Comparison of ENCODE assay signal across 24 cellular contexts in genomic region chr6:106757722-106758467, GRCh38.
DNase-seq lines count a peak whose midpoint lies in the region; ATAC-seq and TF ChIP-seq lines count a peak whose summit lies in the region.
"Had no signal": no experiment of that assay in that cellular context is flagged by ENCODE, and none has a peak within 500 bp of the region (broad histone marks: within the 10 kb centered on the region; RNA-seq: fewer than 3 reads in every experiment).

No MANE protein-coding gene starts in this region.

- intact Hi-C loops in body of pancreas (cut with DNase I): no loop called here
- intact Hi-C loops in stomach (cut with DNase I; ENCODE audit: low total_unique reads): no loop called here

- CTCF ChIA-PET in activated CD4-positive, alpha-beta T cell treated with anti-CD3 and anti-CD28 coated beads, Interleukin-2, amount 10 ng/mL, durations not matched to agents 7 days and 5 days (lab: Charles Lee): no interaction called here

- POLR2A ChIA-PET in activated CD4-positive, alpha-beta T cell treated with anti-CD3 and anti-CD28 coated beads, Interleukin-2, amount 10 ng/mL, durations not matched to agents 7 days and 5 days (lab: Charles Lee): no interaction called here

- 63 to 67% methylated on average over 16 of the region's 16 CpGs for WGBS in body of pancreas, 2 donors
- WGBS in stomach, 5 donors: 76 to 82% (median 80%) methylated on average over 16 of the region's 16 CpGs

- H3K9me3 ChIP-seq in body of pancreas (no peaks in the 10 kb centered on the region), stomach (peaks cover 0 to 4% (median 0%) of the 10 kb centered on the region in 4 donors)
- H3K9me3 ChIP-seq: Caco-2, mucosa of descending colon had no signal

- no peaks in the 10 kb centered on the region for H3K36me3 Mint-ChIP-seq in activated CD4-positive, alpha-beta T cell treated with anti-CD3 and anti-CD28 coated beads, Interleukin-2, amount 10 ng/mL, durations not matched to agents 7 days and 5 days (ENCODE audit: low read depth)
- H3K36me3 Mint-ChIP-seq: activated naive CD4-positive, alpha-beta T cell treated with anti-CD3 and anti-CD28 coated beads, Interleukin-2, amount 10 ng/mL, durations not matched to agents 7 days and 5 days; natural killer cell treated with Interleukin-12 subunit alpha and Interleukin-12 subunit beta and Interleukin-15 and Interleukin-18, amount 100 ng/mL, for 72 hours had no signal

- TF ChIP-seq CTCF in body of pancreas (IDR thresholded peaks at IDR 0.05) (no peak), stomach (IDR thresholded peaks at IDR 0.05) (no peak)

- H3K27ac Mint-ChIP-seq in activated CD4-positive, alpha-beta T cell treated with anti-CD3 and anti-CD28 coated beads, Interleukin-2, amount 10 ng/mL, durations not matched to agents 7 days and 5 days: no peak overlapping the region
- H3K27ac Mint-ChIP-seq: activated naive CD4-positive, alpha-beta T cell treated with anti-CD3 and anti-CD28 coated beads, Interleukin-2, amount 10 ng/mL, durations not matched to agents 7 days and 5 days; natural killer cell treated with Interleukin-12 subunit alpha and Interleukin-12 subunit beta and Interleukin-15 and Interleukin-18, amount 100 ng/mL, for 72 hours; stimulated activated naive CD8-positive, alpha-beta T cell treated with anti-CD3 and anti-CD28 coated beads, Interleukin-15, Interleukin-2, amounts not matched to agents 100 ng/mL and 50 ng/mL, for 24 hours had no signal

- H3K4me1 Mint-ChIP-seq in activated CD4-positive, alpha-beta T cell treated with anti-CD3 and anti-CD28 coated beads, Interleukin-2, amount 10 ng/mL, durations not matched to agents 7 days and 5 days: no peaks in the 10 kb centered on the region
- H3K4me1 Mint-ChIP-seq: activated naive CD4-positive, alpha-beta T cell treated with anti-CD3 and anti-CD28 coated beads, Interleukin-2, amount 10 ng/mL, durations not matched to agents 7 days and 5 days had no signal

- no peak for TF ChIP-seq EP300 in stomach (IDR thresholded peaks at IDR 0.05)

- no peak overlapping the region for H3K4me3 Mint-ChIP-seq in activated CD4-positive, alpha-beta T cell treated with anti-CD3 and anti-CD28 coated beads, Interleukin-2, amount 10 ng/mL, durations not matched to agents 7 days and 5 days
- H3K4me3 Mint-ChIP-seq: activated naive CD4-positive, alpha-beta T cell treated with anti-CD3 and anti-CD28 coated beads, Interleukin-2, amount 10 ng/mL, durations not matched to agents 7 days and 5 days; natural killer cell treated with Interleukin-12 subunit alpha and Interleukin-12 subunit beta and Interleukin-15 and Interleukin-18, amount 100 ng/mL, for 72 hours; stimulated activated naive CD8-positive, alpha-beta T cell treated with anti-CD3 and anti-CD28 coated beads, Interleukin-15, Interleukin-2, amounts not matched to agents 100 ng/mL and 50 ng/mL, for 24 hours had no signal

- H3K36me3 ChIP-seq in body of pancreas (replicated peaks in 1 of 2; ENCODE audit: insufficient read depth in 1 of 2, low read depth in 2 of 2): no peaks in the 10 kb centered on the region
- H3K36me3 ChIP-seq in stomach: no peaks in the 10 kb centered on the region
- H3K36me3 ChIP-seq: BLaER1 treated with 17β-estradiol and CSF1 and Interleukin-3, amounts not matched to agents 10 nM and 100 nM; brain microvascular endothelial cell; tibial artery had no signal

- TF ChIP-seq POLR2A in body of pancreas (IDR thresholded peaks at IDR 0.05) (no peak), stomach (IDR thresholded peaks at IDR 0.05) (no peak)

- H3K27ac ChIP-seq in body of pancreas (peak overlapping the region; percentile 45 to 80 (median 65)), stomach (peak overlapping the region; percentile 6 to 80 (median 47))
- H3K27ac ChIP-seq: BLaER1 treated with 17β-estradiol and CSF1 and Interleukin-3, amounts not matched to agents 10 nM and 100 nM; brain microvascular endothelial cell; tibial artery had no signal

- no peaks in the 10 kb centered on the region for H3K27me3 ChIP-seq in body of pancreas
- no peaks in the 10 kb centered on the region for H3K27me3 ChIP-seq in stomach
- H3K27me3 ChIP-seq: BLaER1 treated with 17β-estradiol and CSF1 and Interleukin-3, amounts not matched to agents 10 nM and 100 nM; brain microvascular endothelial cell; tibial artery had no signal

- H3K27me3 Mint-ChIP-seq in activated CD4-positive, alpha-beta T cell treated with anti-CD3 and anti-CD28 coated beads, Interleukin-2, amount 10 ng/mL, durations not matched to agents 7 days and 5 days: peaks cover 2% of the 10 kb centered on the region
- H3K27me3 Mint-ChIP-seq: activated naive CD4-positive, alpha-beta T cell treated with anti-CD3 and anti-CD28 coated beads, Interleukin-2, amount 10 ng/mL, durations not matched to agents 7 days and 5 days; stimulated activated naive CD8-positive, alpha-beta T cell treated with anti-CD3 and anti-CD28 coated beads, Interleukin-15, Interleukin-2, amounts not matched to agents 100 ng/mL and 50 ng/mL, for 24 hours had no signal

- H3K4me3 ChIP-seq in body of pancreas: no peak overlapping the region
- no peak overlapping the region for H3K4me3 ChIP-seq in stomach
- H3K4me3 ChIP-seq: BLaER1 treated with 17β-estradiol and CSF1 and Interleukin-3, amounts not matched to agents 10 nM and 100 nM; lung; mucosa of descending colon; tibial artery had no signal

- H3K4me1 ChIP-seq in body of pancreas: peaks cover 27% of the 10 kb centered on the region
- H3K4me1 ChIP-seq in stomach: peaks cover 0 to 7% (median 3%) of the 10 kb centered on the region in 4 donors
- H3K4me1 ChIP-seq: BLaER1 treated with 17β-estradiol and CSF1 and Interleukin-3, amounts not matched to agents 10 nM and 100 nM; tibial artery had no signal

- peaks cover 5% of the 10 kb centered on the region for H3K9me3 Mint-ChIP-seq in activated CD4-positive, alpha-beta T cell treated with anti-CD3 and anti-CD28 coated beads, Interleukin-2, amount 10 ng/mL, durations not matched to agents 7 days and 5 days
- H3K9me3 Mint-ChIP-seq: activated naive CD4-positive, alpha-beta T cell treated with anti-CD3 and anti-CD28 coated beads, Interleukin-2, amount 10 ng/mL, durations not matched to agents 7 days and 5 days had no signal

- ATAC-seq in body of pancreas (peak; percentile 37), HG02970 (IDR thresholded peaks at IDR 0.05; ENCODE audit: low FRiP score, unreplicated experiment) (no peak)
- ATAC-seq: mucosa of descending colon; natural killer cell treated with Interleukin-12 subunit alpha and Interleukin-12 subunit beta and Interleukin-15 and Interleukin-18, amount 100 ng/mL, for 72 hours had no signal

- DNase-seq in NCI-H82 (lab: John Stamatoyannopoulos, UW): peak; percentile 3
- no peak for DNase-seq in NCI-H82 treated with DMSO at 0.1 percent for 48 hours (lab: John Stamatoyannopoulos, UW; ENCODE audit: unreplicated experiment)
- peak; percentile 65 for DNase-seq in NCI-H2029 (lab: John Stamatoyannopoulos, UW)
- peak in 3 of 4 donors; percentile 31 to 50 (median 40) for DNase-seq in body of pancreas
- DNase-seq in stomach: no peak
- no peak for DNase-seq in activated CD4-positive, alpha-beta T cell treated with anti-CD3 and anti-CD28 coated beads, Interleukin-2, amount 10 ng/mL, durations not matched to agents 7 days and 5 days
- DNase-seq: activated CD4-positive, alpha-beta T cell treated with anti-CD3 and anti-CD28 coated beads, Interleukin-2, amount 50 U/mL, for 4 hours; activated CD4-positive, CD25-positive, alpha-beta regulatory T cell; activated CD8-positive, alpha-beta memory T cell treated with anti-CD3 and anti-CD28 coated beads, Interleukin-2, amount 50 U/mL, for 4 hours; activated naive CD4-positive, alpha-beta T cell treated with anti-CD3 and anti-CD28 coated beads, Interleukin-2, amount 10 ng/mL, durations not matched to agents 7 days and 5 days; brain microvascular endothelial cell; Caco-2; glutamatergic neuron; Karpas-422; kidney; mucosa of descending colon; Right ventricle myocardium superior; T-helper 9 cell; tibial artery had no signal

Comparison
In these comparisons a context has a peak if more than half of its experiments do, and no peak if none do; other contexts are left out.
1. DNase-seq: peak in NCI-H82 (single experiment), NCI-H2029 (single experiment) and body of pancreas (3 of 4); none in NCI-H82 treated with DMSO at 0.1 percent for 48 hours (single experiment), stomach (single experiment) and activated CD4-positive, alpha-beta T cell treated with anti-CD3 and anti-CD28 coated beads, Interleukin-2, amount 10 ng/mL, durations not matched to agents 7 days and 5 days (single experiment).